ENCODE assay signal across 7 cellular contexts in the genomic region with DNA sequence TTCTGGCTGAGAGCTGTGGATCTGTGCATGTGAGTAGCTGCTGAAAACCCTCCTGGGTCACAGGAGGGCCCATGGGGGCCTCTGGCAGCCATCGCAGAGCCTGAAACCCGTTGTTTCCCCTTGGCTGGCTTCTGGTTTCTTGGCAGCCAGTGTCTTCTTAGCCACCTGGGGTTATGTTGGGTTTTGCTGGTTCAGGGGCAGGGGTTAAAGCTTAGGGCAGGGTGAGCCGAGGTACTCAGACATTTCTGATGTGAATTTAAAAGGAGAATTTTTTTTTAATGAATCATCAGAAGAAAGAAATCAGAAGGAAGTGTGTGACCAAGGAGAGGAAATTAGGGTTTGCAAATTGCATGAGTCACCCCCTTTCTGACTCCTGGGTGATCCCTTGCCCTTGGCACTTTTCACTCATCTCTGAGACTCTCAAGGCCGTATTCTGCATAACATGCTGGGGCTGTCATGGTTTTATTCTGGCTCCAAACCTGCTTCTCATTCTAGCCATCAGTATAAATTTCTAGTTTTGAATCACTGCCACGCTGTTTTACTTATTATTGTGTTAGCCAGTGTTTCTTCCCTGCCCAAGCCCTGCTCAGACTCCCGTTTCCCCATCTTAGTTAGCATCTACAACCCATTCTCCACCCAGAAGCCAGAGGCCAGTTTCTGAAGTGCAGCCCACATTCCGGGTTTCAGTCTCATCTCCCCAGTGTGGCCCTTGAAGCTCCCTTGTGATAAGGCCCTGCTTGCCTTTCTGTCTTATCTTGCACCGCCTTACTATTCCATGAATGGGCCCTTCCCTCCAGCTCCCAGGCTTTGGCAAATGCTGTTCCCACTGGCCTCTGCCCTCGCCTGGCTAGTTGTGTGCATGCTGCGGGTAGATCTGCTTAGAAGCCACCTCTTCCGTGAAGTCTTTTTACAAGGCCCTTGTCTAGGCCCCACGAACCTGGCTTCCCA. TPM values are rescaled to one million over a fixed set of nuclear protein-coding genes. Genes with fewer than 3 reads are reported as not detected.
DNase-seq lines count a peak whose midpoint lies in the region; ATAC-seq and TF ChIP-seq lines count a peak whose summit lies in the region.

No MANE protein-coding gene starts in this region.

- H3K4me3 Mint-ChIP-seq in stimulated activated memory B cell treated with anti-CD40 and anti-IgM and Interleukin-4, amounts not matched to agents 10 μg/mL and 1 μg/mL and 100 μg/mL, for 72 hours = no peak overlapping the region

- DNase-seq in NCI-H460 (ENCODE audit: extremely low read depth, low read depth) (peak; percentile 53), suprapubic skin (ENCODE audit: low spot score in 2 of 2) (no peak)
- DNase-seq in activated T-cell treated with anti-CD3 and anti-CD28 coated beads, Interleukin-2, amount 50 U/mL, for 1 hour = peak; percentile 58

- H3K27ac Mint-ChIP-seq in stimulated activated memory B cell treated with anti-CD40 and anti-IgM and Interleukin-4, amounts not matched to agents 10 μg/mL and 1 μg/mL and 100 μg/mL, for 72 hours = peak overlapping the region; percentile 16

- peaks cover 45% of the 10 kb centered on the region for H3K4me1 Mint-ChIP-seq in stimulated activated memory B cell treated with anti-CD40 and anti-IgM and Interleukin-4, amounts not matched to agents 10 μg/mL and 1 μg/mL and 100 μg/mL, for 72 hours

- no peak for TF ChIP-seq POLR2A in gastroesophageal sphincter (IDR thresholded peaks at IDR 0.05)
- no peak for TF ChIP-seq POLR2A in suprapubic skin (IDR thresholded peaks at IDR 0.05)

- no peak for TF ChIP-seq EP300 in gastroesophageal sphincter (IDR thresholded peaks at IDR 0.05)
- TF ChIP-seq EP300 in suprapubic skin (IDR thresholded peaks at IDR 0.05) = no peak

- H3K4me3 ChIP-seq in gastroesophageal sphincter (no peak overlapping the region), suprapubic skin (no peak overlapping the region)

- TF ChIP-seq CTCF in gastroesophageal sphincter (IDR thresholded peaks at IDR 0.05) (no peak), suprapubic skin (IDR thresholded peaks at IDR 0.05) (no peak)

- no peaks in the 10 kb centered on the region for H3K9me3 ChIP-seq in gastroesophageal sphincter
- no peaks in the 10 kb centered on the region for H3K9me3 ChIP-seq in suprapubic skin

- H3K27me3 Mint-ChIP-seq in stimulated activated memory B cell treated with anti-CD40 and anti-IgM and Interleukin-4, amounts not matched to agents 10 μg/mL and 1 μg/mL and 100 μg/mL, for 72 hours = no peaks in the 10 kb centered on the region

- peaks cover 8% of the 10 kb centered on the region for H3K36me3 Mint-ChIP-seq in stimulated activated memory B cell treated with anti-CD40 and anti-IgM and Interleukin-4, amounts not matched to agents 10 μg/mL and 1 μg/mL and 100 μg/mL, for 72 hours

- H3K27ac ChIP-seq in gastroesophageal sphincter (peak overlapping the region; percentile 8 to 74 (median 67)), suprapubic skin (no peak overlapping the region)

- WGBS in gastroesophageal sphincter (ENCODE audit: low coverage in 1 of 2), 2 donors = 35 to 60% methylated on average over 7 of the region's 12 CpGs
- WGBS in suprapubic skin = 56% methylated on average over 10 of the region's 12 CpGs

- peaks cover 7% of the 10 kb centered on the region for H3K9me3 Mint-ChIP-seq in stimulated activated memory B cell treated with anti-CD40 and anti-IgM and Interleukin-4, amounts not matched to agents 10 μg/mL and 1 μg/mL and 100 μg/mL, for 72 hours

- peaks cover 7 to 86% (median 29%) of the 10 kb centered on the region in 3 donors for H3K4me1 ChIP-seq in gastroesophageal sphincter
- peaks cover 38% of the 10 kb centered on the region for H3K4me1 ChIP-seq in suprapubic skin

- no peaks in the 10 kb centered on the region for H3K27me3 ChIP-seq in gastroesophageal sphincter
- H3K27me3 ChIP-seq in suprapubic skin = peaks cover 5% of the 10 kb centered on the region

- ATAC-seq in GM18867 (IDR thresholded peaks at IDR 0.05; ENCODE audit: unreplicated experiment) (peak; percentile 72), HG02798 (IDR thresholded peaks at IDR 0.05; ENCODE audit: poor library complexity, unreplicated experiment) (peak; percentile 69), gastroesophageal sphincter (peak; percentile 63)
- peak; percentile 83 for ATAC-seq in stimulated activated memory B cell treated with anti-CD40 and anti-IgM and Interleukin-4, amounts not matched to agents 10 μg/mL and 1 μg/mL and 100 μg/mL, for 72 hours

- H3K36me3 ChIP-seq in gastroesophageal sphincter (peaks cover 0 to under 1% of the 10 kb centered on the region in 2 donors), suprapubic skin (no peaks in the 10 kb centered on the region)

RNA-seq across cellular contexts. Expression of a gene that starts 40.9 kb away (rescaled TPM):
- 4.6 and 7.1 TPM in 2 replicates for total RNA-seq in NCI-H460 (2014; rRNA removed; shearing (Covaris generic))
- 1.1 and 1.3 TPM in 2 replicates for polyA plus RNA-seq in NCI-H460 (2014; cell fraction: nucleus; rRNA removed)
- total RNA-seq in gastroesophageal sphincter = 10 to 100 TPM; 16.4 to 47.8 (median 40.3) TPM
- 1 to 10 TPM in 2 of 4 donors, under 1 TPM in 2; 0.40 to 3.0 (median 1.6) TPM for total RNA-seq in suprapubic skin

Comparison
In these comparisons a context has a peak if more than half of its experiments do, and no peak if none do; other contexts are left out.
1. DNase-seq: peak in NCI-H460 (single experiment) and activated T-cell treated with anti-CD3 and anti-CD28 coated beads, Interleukin-2, amount 50 U/mL, for 1 hour (single experiment); none in suprapubic skin (0 of 2).
2. Peak in every context shown above with its lines, with median percentiles within 50 percentile points of each other: ATAC-seq.